Comparison of ENCODE assay signal across 14 cellular contexts in the genomic region with DNA sequence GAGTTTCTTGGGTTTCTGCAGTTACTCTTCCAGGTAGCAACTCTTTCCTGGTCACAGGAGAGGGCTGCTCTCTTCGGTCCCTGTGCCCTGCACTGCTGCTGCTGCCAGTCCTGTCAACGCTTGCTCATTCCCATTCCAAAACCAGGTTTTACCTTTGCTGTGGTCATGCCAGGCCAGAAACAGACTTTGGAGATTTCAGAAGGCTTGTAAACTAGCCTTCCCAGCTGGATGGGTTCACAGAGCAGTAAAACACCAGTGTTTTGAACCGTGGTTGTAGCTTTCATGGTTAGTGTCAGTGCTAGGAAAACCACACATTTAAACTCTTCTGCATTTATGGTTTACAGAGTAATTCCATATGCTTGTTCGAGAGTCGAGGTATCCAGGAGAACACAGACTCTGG.
"Had no signal": no experiment of that assay in that cellular context is flagged by ENCODE, and none has a peak within 500 bp of the region (broad histone marks: within the 10 kb centered on the region; RNA-seq: fewer than 3 reads in every experiment).

No MANE protein-coding gene starts in this region.

- H3K27ac ChIP-seq: epithelial cell of prostate had no signal

- H3K27me3 Mint-ChIP-seq: dendritic cell treated with granulocyte-macrophage colony-stimulating factor and Interleukin-4, amounts not matched to agents 40 ng/mL and 50 ng/mL, for 4 days; effector memory CD8-positive, alpha-beta T cell; natural killer cell treated with Interleukin-12 subunit alpha and Interleukin-12 subunit beta and Interleukin-15 and Interleukin-18, amount 100 ng/mL, for 72 hours had no signal

- H3K27ac Mint-ChIP-seq: activated T-helper 1 cell treated with anti-CD3 and anti-CD28 coated beads, Interleukin-12 subunit alpha, Interleukin-12 subunit beta, Interleukin-2, Interleukin-4 antibody, amounts not matched to agents 30 ng/mL and 10 ng/mL and 1 ng/mL, durations not matched to agents 14 hours and 24 hours and 36 hours; natural killer cell treated with Interleukin-12 subunit alpha and Interleukin-12 subunit beta and Interleukin-15 and Interleukin-18, amount 100 ng/mL, for 72 hours; T-helper 2 cell treated with Interferon-gamma antibody and Interleukin-4, amounts not matched to agents 5 μg/mL and 100 μg/mL, for 36 hours had no signal

- H3K36me3 Mint-ChIP-seq: natural killer cell treated with Interleukin-12 subunit alpha and Interleukin-12 subunit beta and Interleukin-15 and Interleukin-18, amount 100 ng/mL, for 72 hours had no signal

- H3K4me3 Mint-ChIP-seq: activated T-helper 1 cell treated with anti-CD3 and anti-CD28 coated beads, Interleukin-12 subunit alpha, Interleukin-12 subunit beta, Interleukin-2, Interleukin-4 antibody, amounts not matched to agents 30 ng/mL and 10 ng/mL and 1 ng/mL, durations not matched to agents 14 hours and 24 hours and 36 hours; dendritic cell treated with granulocyte-macrophage colony-stimulating factor and Interleukin-4, amounts not matched to agents 40 ng/mL and 50 ng/mL, for 4 days; effector memory CD8-positive, alpha-beta T cell; natural killer cell treated with Interleukin-12 subunit alpha and Interleukin-12 subunit beta and Interleukin-15 and Interleukin-18, amount 100 ng/mL, for 72 hours; T-helper 2 cell treated with Interferon-gamma antibody and Interleukin-4, amounts not matched to agents 5 μg/mL and 100 μg/mL, for 36 hours had no signal

- H3K9me3 Mint-ChIP-seq: activated T-helper 1 cell treated with anti-CD3 and anti-CD28 coated beads, Interleukin-12 subunit alpha, Interleukin-12 subunit beta, Interleukin-2, Interleukin-4 antibody, amounts not matched to agents 30 ng/mL and 10 ng/mL and 1 ng/mL, durations not matched to agents 14 hours and 24 hours and 36 hours; dendritic cell treated with granulocyte-macrophage colony-stimulating factor and Interleukin-4, amounts not matched to agents 40 ng/mL and 50 ng/mL, for 4 days; effector memory CD8-positive, alpha-beta T cell; natural killer cell treated with Interleukin-12 subunit alpha and Interleukin-12 subunit beta and Interleukin-15 and Interleukin-18, amount 100 ng/mL, for 72 hours; T-helper 2 cell treated with Interferon-gamma antibody and Interleukin-4, amounts not matched to agents 5 μg/mL and 100 μg/mL, for 36 hours had no signal

- DNase-seq: activated CD4-positive, alpha-beta T cell treated with anti-CD3 and anti-CD28 coated beads for 1 hour; activated CD4-positive, alpha-beta T cell treated with anti-CD3 and anti-CD28 coated beads, Interleukin-2, amount 50 U/mL, for 48 hours; activated naive CD4-positive, alpha-beta T cell treated with Interleukin-2 at 50 U/mL for 16 hours; central memory CD4-positive, alpha-beta T cell; effector memory CD8-positive, alpha-beta T cell; kidney glomerular epithelial cell; mammary epithelial cell; occipital lobe; stimulated activated CD4-positive, alpha-beta T cell treated with anti-CD3 and anti-CD28 coated beads, Interleukin-4, amount 100 ng/mL, for 4 hours had no signal

- ATAC-seq: effector memory CD8-positive, alpha-beta T cell; natural killer cell treated with Interleukin-12 subunit alpha and Interleukin-12 subunit beta and Interleukin-15 and Interleukin-18, amount 100 ng/mL, for 72 hours had no signal
